11 cellular contexts compared by ENCODE assay signal in the genomic region with DNA sequence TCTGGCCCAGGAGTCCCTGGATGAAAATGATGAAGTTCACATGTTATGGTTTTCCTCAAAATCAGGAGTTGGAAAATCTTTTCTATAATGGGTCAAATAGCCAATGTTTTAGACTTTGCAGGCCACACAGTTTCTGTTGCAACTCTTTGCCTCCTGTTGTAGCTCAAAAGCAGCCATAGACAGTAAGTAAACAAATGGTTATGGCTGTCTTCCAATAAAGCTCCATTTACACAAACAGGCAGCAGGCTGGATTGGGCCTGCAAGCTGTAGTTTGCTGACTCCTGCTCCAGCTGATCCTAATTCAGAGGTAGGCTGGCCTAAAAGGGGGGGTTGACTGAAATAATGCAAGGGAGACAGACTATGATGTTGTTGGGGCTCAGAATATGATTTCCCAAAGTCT. TPM values are rescaled to one million over a fixed set of nuclear protein-coding genes. Genes with fewer than 3 reads are reported as not detected.
A peak's percentile ranks its signal among the peaks of the same experiment; 100 is the strongest.
DNase-seq lines count a peak whose midpoint lies in the region; ATAC-seq and TF ChIP-seq lines count a peak whose summit lies in the region.
"Had no signal": no experiment of that assay in that cellular context is flagged by ENCODE, and none has a peak within 500 bp of the region (broad histone marks: within the 10 kb centered on the region; RNA-seq: fewer than 3 reads in every experiment).

No MANE protein-coding gene starts in this region.

- peak overlapping the region; percentile 56 for H3K27ac ChIP-seq in cingulate gyrus (ENCODE audit: low read depth, low read length)

- no peaks in the 10 kb centered on the region for H3K36me3 ChIP-seq in BJ (ENCODE audit: control insufficient read depth, insufficient read depth, low read length)

- no peaks in the 10 kb centered on the region for H3K27me3 ChIP-seq in BJ (ENCODE audit: control insufficient read depth, insufficient read depth, low read length)

- no peak overlapping the region for H3K4me3 ChIP-seq in BJ (ENCODE audit: low read depth, low read length)

- POLR2A ChIA-PET in BJ (lab: Charles Lee), result no interaction called here

- DNase-seq in BJ (ENCODE audit: low read depth), result peak; percentile 24
- peak; percentile 61 for DNase-seq in NCI-H2029 treated with DMSO at 0.1 percent for 48 hours (lab: John Stamatoyannopoulos, UW)
- peak; percentile 17 for DNase-seq in myocyte (ENCODE audit: low read depth)
- DNase-seq in hepatic stellate cell (ENCODE audit: low spot score), result no peak
- DNase-seq in GM19240 (ENCODE audit: insufficient read length, low spot score), result no peak
- DNase-seq in middle frontal gyrus (ENCODE audit: extremely low spot score, low spot score), result no peak
- DNase-seq: foreskin melanocyte, MM.1S, T-cell had no signal

- CTCF ChIA-PET in BJ (lab: Yijun Ruan, JAX), result interaction anchor here (0.7 to 0.9 kb wide), 2 partner anchors 17 to 66 kb away, joined by 3 read pairs; no protein-coding TSS in a partner anchor

- no peak for TF ChIP-seq CTCF in BJ (IDR thresholded peaks at IDR 0.05; ENCODE audit: insufficient read depth, low read depth, low read length)

- no peak for ATAC-seq in GM19328 (IDR thresholded peaks at IDR 0.05; ENCODE audit: unreplicated experiment)
- ATAC-seq: T-cell had no signal

RNA-seq across cellular contexts. Expression of a gene that starts 33.0 kb away (rescaled TPM):
- polyA plus RNA-seq in BJ (2011; rRNA removed), result 0.13 and 0.31 TPM in 2 replicates
- 0.24 and 0.46 TPM in 2 replicates for polyA minus RNA-seq in BJ (2011; rRNA and poly(A)+ RNA removed)
- not detected in 2 replicates for total RNA-seq in myocyte
- not detected for polyA plus RNA-seq in myocyte (2012)

Comparison
In these comparisons a context has a peak if more than half of its experiments do, and no peak if none do; other contexts are left out.
1. DNase-seq: peak in BJ (single experiment), NCI-H2029 treated with DMSO at 0.1 percent for 48 hours (single experiment) and myocyte (single experiment); none in hepatic stellate cell (single experiment), GM19240 (single experiment) and middle frontal gyrus (single experiment).